In genomic region chr2:170152421-170152820, GRCh38 we compare ENCODE assay signal across 19 cellular contexts.
"Had no signal": no experiment of that assay in that cellular context is flagged by ENCODE, and none has a peak within 500 bp of the region (broad histone marks: within the 10 kb centered on the region; RNA-seq: fewer than 3 reads in every experiment).

No MANE protein-coding gene starts in this region.

- H3K27ac Mint-ChIP-seq: memory B cell; natural killer cell; stimulated activated naive CD8-positive, alpha-beta T cell treated with anti-CD3 and anti-CD28 coated beads, Interleukin-15, amount 100 ng/mL, for 72 hours had no signal

- H3K9me3 Mint-ChIP-seq: memory B cell had no signal

- H3K4me3 Mint-ChIP-seq: memory B cell; natural killer cell; stimulated activated naive CD8-positive, alpha-beta T cell treated with anti-CD3 and anti-CD28 coated beads, Interleukin-15, amount 100 ng/mL, for 72 hours had no signal

- DNase-seq: dermis blood vessel endothelial cell; effector memory CD4-positive, alpha-beta T cell; esophagus squamous epithelium; foreskin melanocyte; head of caudate nucleus; natural killer cell; occipital lobe; pancreas; right lobe of liver; small intestine; stimulated activated CD4-positive, alpha-beta T cell treated with anti-CD3 and anti-CD28 coated beads, Interleukin-15, amount 100 ng/mL, for 24 hours; stimulated activated CD4-positive, alpha-beta T cell treated with anti-CD3 and anti-CD28 coated beads, Interleukin-2, amount 100 ng/mL, for 48 hours; stimulated activated naive CD4-positive, alpha-beta T cell; stimulated activated naive CD8-positive, alpha-beta T cell treated with anti-CD3 and anti-CD28 coated beads, Interleukin-15, amount 100 ng/mL, for 72 hours; transverse colon; upper lobe of right lung; uterus had no signal

- H3K4me1 Mint-ChIP-seq: stimulated activated naive CD8-positive, alpha-beta T cell treated with anti-CD3 and anti-CD28 coated beads, Interleukin-15, amount 100 ng/mL, for 72 hours had no signal

- H3K36me3 Mint-ChIP-seq: memory B cell, natural killer cell had no signal

- ATAC-seq: left lobe of liver; natural killer cell; pancreas; right lobe of liver; stimulated activated naive CD8-positive, alpha-beta T cell treated with anti-CD3 and anti-CD28 coated beads, Interleukin-15, amount 100 ng/mL, for 72 hours; upper lobe of right lung had no signal
